1 cellular context compared by ENCODE assay signal in genomic region chr4:142801966-142802365, GRCh38.
TF ChIP-seq lines count a peak whose summit lies in the region.

No MANE protein-coding gene starts in this region.

TF ChIP-seq in HCT116, 20 proteins besides CTCF, POLR2A, EP300 and RAD21:
- TF ChIP-seq ZFX (IDR thresholded peaks at IDR 0.05) (no peak), TCF7L2 (IDR thresholded peaks at IDR 0.05; ENCODE audit: borderline replicate concordance, extremely low read depth, insufficient read depth, insufficient read length) (no peak), REST (IDR thresholded peaks at IDR 0.05; ENCODE audit: low read depth) (no peak), CBX3 (IDR thresholded peaks at IDR 0.05; ENCODE audit: low read depth) (0 out of 2 replicates have a peak, but pooled peaks have one; percentile 41), MAX (IDR thresholded peaks at IDR 0.05) (no peak), ZNF274 (IDR thresholded peaks at IDR 0.05; ENCODE audit: low read depth, low read length) (no peak), FOSL1 (IDR thresholded peaks at IDR 0.05; ENCODE audit: low read depth) (0 out of 2 replicates have a peak, but pooled peaks have one; percentile 20), ELF1 (IDR thresholded peaks at IDR 0.05; ENCODE audit: borderline replicate concordance, low read depth) (no peak), SP1 (IDR thresholded peaks at IDR 0.05; ENCODE audit: low read depth) (peak; percentile 26; the same call in 1 of the 2 replicates)
